Comparison of ENCODE assay signal across 8 cellular contexts in genomic region chr7:131225619-131226101, GRCh38.
A peak's percentile ranks its signal among the peaks of the same experiment; 100 is the strongest.
DNase-seq lines count a peak whose midpoint lies in the region; ATAC-seq and TF ChIP-seq lines count a peak whose summit lies in the region.
"Had no signal": no experiment of that assay in that cellular context is flagged by ENCODE, and none has a peak within 500 bp of the region (broad histone marks: within the 10 kb centered on the region; RNA-seq: fewer than 3 reads in every experiment).

No MANE protein-coding gene starts in this region.

- H3K36me3 ChIP-seq in right lobe of liver (no peaks in the 10 kb centered on the region), upper lobe of left lung (no peaks in the 10 kb centered on the region)
- H3K36me3 ChIP-seq: brain microvascular endothelial cell had no signal

- intact Hi-C loops in MCF 10A (cut with micrococcal nuclease) = no loop called here
- intact Hi-C loops in right lobe of liver (cut with DNase I) = no loop called here

- POLR2A ChIA-PET in MCF 10A (lab: Yijun Ruan, JAX) = no interaction called here

- H3K27me3 ChIP-seq in right lobe of liver = no peaks in the 10 kb centered on the region
- H3K27me3 ChIP-seq in upper lobe of left lung = no peaks in the 10 kb centered on the region
- H3K27me3 ChIP-seq: brain microvascular endothelial cell had no signal

- CTCF ChIA-PET in MCF 10A (lab: Yijun Ruan, JAX) = no interaction called here

- H3K4me1 ChIP-seq in right lobe of liver = peaks cover 0 to 14% (median 7%) of the 10 kb centered on the region in 4 donors
- H3K4me1 ChIP-seq in upper lobe of left lung = peaks cover 6 to 18% (median 16%) of the 10 kb centered on the region in 4 donors

- H3K9me3 Mint-ChIP-seq in MCF 10A (ENCODE audit: unreplicated experiment) = no peaks in the 10 kb centered on the region

- peak; percentile 81 to 95 (median 94) for TF ChIP-seq EP300 in upper lobe of left lung (IDR thresholded peaks at IDR 0.05)

- H3K9me3 ChIP-seq in right lobe of liver = no peaks in the 10 kb centered on the region
- H3K9me3 ChIP-seq in upper lobe of left lung = no peaks in the 10 kb centered on the region

- BruUV-seq in MCF 10A (replicated peaks; lab: Mats Ljungman, UMichigan) = no TSS peak

- H3K27ac Mint-ChIP-seq in MCF 10A (ENCODE audit: low read depth, unreplicated experiment) = peak overlapping the region; percentile 37

- peaks cover 9% of the 10 kb centered on the region for H3K4me1 Mint-ChIP-seq in MCF 10A (ENCODE audit: insufficient read depth, unreplicated experiment)

- H3K4me3 ChIP-seq in right lobe of liver (no peak overlapping the region), upper lobe of left lung (no peak overlapping the region)

- peak; percentile 21 for ATAC-seq in HG02678 (IDR thresholded peaks at IDR 0.05; ENCODE audit: unreplicated experiment)
- ATAC-seq in right lobe of liver = peak; percentile 37 to 57 (median 53)
- ATAC-seq in upper lobe of left lung (ENCODE audit: low FRiP score in 2 of 2) = peak; percentile 64 to 82

- peak; percentile 84 for DNase-seq in MCF 10A (ENCODE audit: unreplicated experiment)
- DNase-seq in right lobe of liver = peak in 1 of 3 donors; percentile 52
- peak in 1 of 2 donors; percentile 84 for DNase-seq in upper lobe of left lung
- DNase-seq in GOT3 (lab: John Stamatoyannopoulos, UW) = no peak
- no peak for DNase-seq in NCI-H774 (lab: John Stamatoyannopoulos, UW)
- DNase-seq in NCI-H748 treated with DMSO at 0.1 percent for 48 hours (lab: John Stamatoyannopoulos, UW) = no peak
- DNase-seq: brain microvascular endothelial cell had no signal

- TF ChIP-seq CTCF in MCF 10A (IDR thresholded peaks at IDR 0.05; ENCODE audit: unreplicated experiment) (no peak), right lobe of liver (IDR thresholded peaks at IDR 0.05) (no peak), upper lobe of left lung (IDR thresholded peaks at IDR 0.05) (no peak)

- TF ChIP-seq POLR2A in right lobe of liver (IDR thresholded peaks at IDR 0.05) (no peak), upper lobe of left lung (IDR thresholded peaks at IDR 0.05) (peak in 1 of 4 donors; percentile 11)

- H3K27me3 Mint-ChIP-seq in MCF 10A (ENCODE audit: insufficient read depth, unreplicated experiment) = no peaks in the 10 kb centered on the region

- H3K27ac ChIP-seq in right lobe of liver = peak overlapping the region; percentile 59 to 73 (median 70)
- peak overlapping the region; percentile 67 to 81 (median 74) for H3K27ac ChIP-seq in upper lobe of left lung
- H3K27ac ChIP-seq: brain microvascular endothelial cell had no signal

- no peak overlapping the region for H3K4me3 Mint-ChIP-seq in MCF 10A (ENCODE audit: unreplicated experiment)

- 86% methylated on average over 4 of the region's 6 CpGs for WGBS in right lobe of liver (ENCODE audit: insufficient coverage, low coverage, low lambda C conversion rate, missing lambda C conversion rate)
- 48 to 88% methylated on average over 1 to 6 of the region's 6 CpGs for WGBS in upper lobe of left lung, 2 donors

- no peaks in the 10 kb centered on the region for H3K36me3 Mint-ChIP-seq in MCF 10A (ENCODE audit: insufficient read depth, unreplicated experiment)

Comparison
In these comparisons a context has a peak if more than half of its experiments do, and no peak if none do; other contexts are left out.
1. ATAC-seq: peak in every context shown above with its lines; median percentile 73 in upper lobe of left lung; 53 in right lobe of liver; 21 in HG02678.